Comparison of ENCODE assay signal across 1 cellular context in the genomic region with DNA sequence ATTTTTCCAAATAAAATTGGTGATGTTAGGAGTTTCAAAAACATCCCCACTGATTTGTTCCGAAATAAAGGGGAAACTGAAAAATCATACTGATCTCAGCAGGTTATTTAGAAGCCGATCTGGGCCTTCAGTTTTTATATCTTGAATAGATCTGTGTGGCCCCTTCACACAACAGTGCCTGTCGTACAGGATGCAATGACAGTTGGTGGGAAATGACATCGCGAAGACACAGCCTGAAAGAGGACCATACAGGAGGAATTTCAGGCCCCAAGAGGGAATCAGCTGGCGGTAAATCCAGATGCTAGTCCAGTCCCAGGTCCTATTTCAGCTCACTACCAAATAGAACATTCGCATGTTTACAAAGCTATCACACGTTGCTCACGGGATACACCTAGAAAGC.
A peak's percentile ranks its signal among the peaks of the same experiment; 100 is the strongest.
TF ChIP-seq lines count a peak whose summit lies in the region.

No MANE protein-coding gene starts in this region.

TF ChIP-seq in HEK293, 187 proteins besides CTCF, POLR2A, EP300 and RAD21 (continued from another document):
- TF ChIP-seq, protein P1, sequence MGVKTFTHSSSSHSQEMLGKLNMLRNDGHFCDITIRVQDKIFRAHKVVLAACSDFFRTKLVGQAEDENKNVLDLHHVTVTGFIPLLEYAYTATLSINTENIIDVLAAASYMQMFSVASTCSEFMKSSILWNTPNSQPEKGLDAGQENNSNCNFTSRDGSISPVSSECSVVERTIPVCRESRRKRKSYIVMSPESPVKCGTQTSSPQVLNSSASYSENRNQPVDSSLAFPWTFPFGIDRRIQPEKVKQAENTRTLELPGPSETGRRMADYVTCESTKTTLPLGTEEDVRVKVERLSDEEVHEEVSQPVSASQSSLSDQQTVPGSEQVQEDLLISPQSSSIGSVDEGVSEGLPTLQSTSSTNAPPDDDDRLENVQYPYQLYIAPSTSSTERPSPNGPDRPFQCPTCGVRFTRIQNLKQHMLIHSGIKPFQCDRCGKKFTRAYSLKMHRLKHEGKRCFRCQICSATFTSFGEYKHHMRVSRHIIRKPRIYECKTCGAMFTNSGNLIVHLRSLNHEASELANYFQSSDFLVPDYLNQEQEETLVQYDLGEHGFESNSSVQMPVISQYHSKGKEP (tag by site-specific recombination; IDR thresholded peaks at IDR 0.05): 0 out of 2 replicates have a peak, but pooled peaks have one; percentile 1
- TF ChIP-seq, protein P2, sequence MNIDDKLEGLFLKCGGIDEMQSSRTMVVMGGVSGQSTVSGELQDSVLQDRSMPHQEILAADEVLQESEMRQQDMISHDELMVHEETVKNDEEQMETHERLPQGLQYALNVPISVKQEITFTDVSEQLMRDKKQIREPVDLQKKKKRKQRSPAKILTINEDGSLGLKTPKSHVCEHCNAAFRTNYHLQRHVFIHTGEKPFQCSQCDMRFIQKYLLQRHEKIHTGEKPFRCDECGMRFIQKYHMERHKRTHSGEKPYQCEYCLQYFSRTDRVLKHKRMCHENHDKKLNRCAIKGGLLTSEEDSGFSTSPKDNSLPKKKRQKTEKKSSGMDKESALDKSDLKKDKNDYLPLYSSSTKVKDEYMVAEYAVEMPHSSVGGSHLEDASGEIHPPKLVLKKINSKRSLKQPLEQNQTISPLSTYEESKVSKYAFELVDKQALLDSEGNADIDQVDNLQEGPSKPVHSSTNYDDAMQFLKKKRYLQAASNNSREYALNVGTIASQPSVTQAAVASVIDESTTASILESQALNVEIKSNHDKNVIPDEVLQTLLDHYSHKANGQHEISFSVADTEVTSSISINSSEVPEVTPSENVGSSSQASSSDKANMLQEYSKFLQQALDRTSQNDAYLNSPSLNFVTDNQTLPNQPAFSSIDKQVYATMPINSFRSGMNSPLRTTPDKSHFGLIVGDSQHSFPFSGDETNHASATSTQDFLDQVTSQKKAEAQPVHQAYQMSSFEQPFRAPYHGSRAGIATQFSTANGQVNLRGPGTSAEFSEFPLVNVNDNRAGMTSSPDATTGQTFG (tag by site-specific recombination; IDR thresholded peaks at IDR 0.05; ENCODE audit: borderline replicate concordance): no peak
- no peak for TF ChIP-seq ZNF501 (tag by site-specific recombination; IDR thresholded peaks at IDR 0.05)
- TF ChIP-seq, protein P3, sequence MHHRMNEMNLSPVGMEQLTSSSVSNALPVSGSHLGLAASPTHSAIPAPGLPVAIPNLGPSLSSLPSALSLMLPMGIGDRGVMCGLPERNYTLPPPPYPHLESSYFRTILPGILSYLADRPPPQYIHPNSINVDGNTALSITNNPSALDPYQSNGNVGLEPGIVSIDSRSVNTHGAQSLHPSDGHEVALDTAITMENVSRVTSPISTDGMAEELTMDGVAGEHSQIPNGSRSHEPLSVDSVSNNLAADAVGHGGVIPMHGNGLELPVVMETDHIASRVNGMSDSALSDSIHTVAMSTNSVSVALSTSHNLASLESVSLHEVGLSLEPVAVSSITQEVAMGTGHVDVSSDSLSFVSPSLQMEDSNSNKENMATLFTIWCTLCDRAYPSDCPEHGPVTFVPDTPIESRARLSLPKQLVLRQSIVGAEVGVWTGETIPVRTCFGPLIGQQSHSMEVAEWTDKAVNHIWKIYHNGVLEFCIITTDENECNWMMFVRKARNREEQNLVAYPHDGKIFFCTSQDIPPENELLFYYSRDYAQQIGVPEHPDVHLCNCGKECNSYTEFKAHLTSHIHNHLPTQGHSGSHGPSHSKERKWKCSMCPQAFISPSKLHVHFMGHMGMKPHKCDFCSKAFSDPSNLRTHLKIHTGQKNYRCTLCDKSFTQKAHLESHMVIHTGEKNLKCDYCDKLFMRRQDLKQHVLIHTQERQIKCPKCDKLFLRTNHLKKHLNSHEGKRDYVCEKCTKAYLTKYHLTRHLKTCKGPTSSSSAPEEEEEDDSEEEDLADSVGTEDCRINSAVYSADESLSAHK (tag by site-specific recombination; IDR thresholded peaks at IDR 0.05): 0 out of 2 replicates have a peak, but pooled peaks have one; percentile 5
TF ChIP-seq in HEK293: peak in this region for 3.
